Comparison of ENCODE assay signal across 8 cellular contexts in genomic region chr19:3968556-3969434, GRCh38. TPM values are rescaled to one million over a fixed set of nuclear protein-coding genes. Genes with fewer than 3 reads are reported as not detected.
DNase-seq lines count a peak whose midpoint lies in the region; ATAC-seq, FAIRE-seq and TF ChIP-seq lines count a peak whose summit lies in the region.

No MANE protein-coding gene starts in this region.

- peak; percentile 97 for DNase-seq in ACHN
- DNase-seq in H54 (ENCODE audit: insufficient read length, low spot score): peak; percentile 90
- DNase-seq in SK-N-SH: peak; percentile 57
- DNase-seq in esophagus muscularis mucosa (ENCODE audit: extremely low spot score): peak; percentile 96

- no peak for TF ChIP-seq POLR2A in H54 (IDR thresholded peaks at IDR 0.05; ENCODE audit: low read depth, low read length)
- no peak for TF ChIP-seq POLR2A in esophagus muscularis mucosa (IDR thresholded peaks at IDR 0.05; ENCODE audit: low read depth)

- H3K27me3 ChIP-seq in SK-N-SH (ENCODE audit: insufficient read depth) (no peaks in the 10 kb centered on the region), esophagus muscularis mucosa (no peaks in the 10 kb centered on the region), mucosa of stomach (ENCODE audit: control insufficient read depth, insufficient read depth, low read length) (no peaks in the 10 kb centered on the region)

- in situ Hi-C loops in ACHN (cut with HindIII; ENCODE audit: low pct_ligation_motif_present, low pct_unique_long_range_greater_than_20kb, low sequenced_read_pairs): no loop called here

- H3K4me3 ChIP-seq in SK-N-SH (ENCODE audit: low read depth in 2 of 2, low read length in 1 of 2): peak overlapping the region; percentile 75 to 80; a peak in 3 of 4 replicates
- H3K4me3 ChIP-seq in esophagus muscularis mucosa: peak overlapping the region; percentile 88 to 100 (median 98)
- peak overlapping the region; percentile 71 for H3K4me3 ChIP-seq in mucosa of stomach (ENCODE audit: low read length)

- H3K4me1 ChIP-seq in SK-N-SH (ENCODE audit: control insufficient read depth in 1 of 2, insufficient read depth in 2 of 2, low read depth in 1 of 2, low read length in 1 of 2) (peaks cover 16 to 22% of the 10 kb centered on the region in 2 experiments; a peak in 3 of 4 replicates), esophagus muscularis mucosa (peaks cover 52 to 69% (median 64%) of the 10 kb centered on the region in 4 donors), mucosa of stomach (ENCODE audit: control insufficient read depth, insufficient read depth, low read length) (peaks cover 43% of the 10 kb centered on the region)

- H3K9ac ChIP-seq in SK-N-SH (peak overlapping the region; percentile 93), mucosa of stomach (ENCODE audit: low read length) (peak overlapping the region; percentile 98)

- no peak for TF ChIP-seq RAD21 in SK-N-SH (IDR thresholded peaks at IDR 0.05; ENCODE audit: low read length)

- H3K36me3 ChIP-seq in SK-N-SH (replicated peaks in 1 of 2; ENCODE audit: control insufficient read depth in 1 of 2, insufficient read depth in 2 of 2, low read length in 1 of 2) (peaks cover 20 to 28% of the 10 kb centered on the region in 2 experiments), esophagus muscularis mucosa (peaks cover 16 to 50% (median 44%) of the 10 kb centered on the region in 4 donors), mucosa of stomach (ENCODE audit: control insufficient read depth, insufficient read depth, low read length) (no peaks in the 10 kb centered on the region)

- peak overlapping the region; percentile 97 for H3K4me2 ChIP-seq in SK-N-SH

- peaks cover 67% of the 10 kb centered on the region for H3K79me2 ChIP-seq in SK-N-SH (ENCODE audit: insufficient read depth)

- intact Hi-C loops in esophagus muscularis mucosa (cut with DNase I): no loop called here

- TF ChIP-seq CTCF in SK-N-SH (IDR thresholded peaks at IDR 0.05) (no peak), esophagus muscularis mucosa (IDR thresholded peaks at IDR 0.05) (no peak)

- TF ChIP-seq EP300 in SK-N-SH (IDR thresholded peaks at IDR 0.05; ENCODE audit: borderline replicate concordance in 1 of 2, low read depth in 1 of 2, low read length in 1 of 2) (0 out of 4 replicates have a peak, but pooled peaks of 1 of the 2 experiments have one; percentile 42), esophagus muscularis mucosa (IDR thresholded peaks at IDR 0.05) (peak; percentile 60)

- FAIRE-seq in H54 (lab: Jason Lieb, UNC): peak; percentile 80

- POLR2A ChIA-PET in SK-N-SH (lab: Yijun Ruan, JAX): interaction anchor here (0.6 kb wide), 1 partner anchor 14 kb away, joined by 3 read pairs; no protein-coding TSS in a partner anchor

- no peak for ATAC-seq in activated CD4-positive, CD25-positive, alpha-beta regulatory T cell treated with anti-CD3 and anti-CD28 coated beads, Interleukin-2, amount 50 U/mL, for 24 hours
- no peak for ATAC-seq in HG02970 (IDR thresholded peaks at IDR 0.05; ENCODE audit: low FRiP score, unreplicated experiment)
- no peak for ATAC-seq in HG03442 (IDR thresholded peaks at IDR 0.05; ENCODE audit: unreplicated experiment)

- peaks cover 37% of the 10 kb centered on the region for H3F3A ChIP-seq in SK-N-SH (replicated peaks; ENCODE audit: insufficient read depth)

- peaks cover 75% of the 10 kb centered on the region for H4K20me1 ChIP-seq in SK-N-SH (ENCODE audit: insufficient read depth)

- no peak overlapping the region for H2AFZ ChIP-seq in SK-N-SH (ENCODE audit: low read depth)

- H3K27ac ChIP-seq in SK-N-SH (ENCODE audit: low read depth in 2 of 2, low read length in 1 of 2) (peak overlapping the region; percentile 1 to 99; a peak in 2 of 4 replicates), esophagus muscularis mucosa (replicated peaks in 1 of 4) (peak overlapping the region; percentile 99 to 100 (median 100))

- H3K9me2 ChIP-seq in SK-N-SH: no peaks in the 10 kb centered on the region

- WGBS in SK-N-SH (ENCODE audit: low lambda C conversion rate): 30% methylated on average over 9 of the region's 9 CpGs
- 30% methylated on average over 9 of the region's 9 CpGs for WGBS in esophagus muscularis mucosa

- H3K9me3 ChIP-seq in SK-N-SH (no peaks in the 10 kb centered on the region), esophagus muscularis mucosa (no peaks in the 10 kb centered on the region), mucosa of stomach (ENCODE audit: control insufficient read depth, low read length) (no peaks in the 10 kb centered on the region)

- CTCF ChIA-PET in SK-N-SH (lab: Yijun Ruan, JAX): interaction anchor here (1.0 to 1.4 kb wide), 4 partner anchors 16 to 171 kb away, joined by 3 to 8 read pairs (median 3); no protein-coding TSS in a partner anchor

TF ChIP-seq in SK-N-SH, 30 proteins besides CTCF, POLR2A, EP300 and RAD21 (continues in another document):
- TF ChIP-seq USF2 (IDR thresholded peaks at IDR 0.05; ENCODE audit: borderline replicate concordance, low read depth, low read length): no peak
- TF ChIP-seq NRF1 (IDR thresholded peaks at IDR 0.05; ENCODE audit: low read depth, low read length): no peak
- no peak for TF ChIP-seq GABPA (IDR thresholded peaks at IDR 0.05; ENCODE audit: low read depth)
- no peak for TF ChIP-seq IRF3 (IDR thresholded peaks at IDR 0.05; ENCODE audit: low read depth, low read length)
- peak; percentile 30; the same call in 1 of the 2 replicates for TF ChIP-seq REST (IDR thresholded peaks at IDR 0.05; ENCODE audit: low read depth, low read length)
- peak; percentile 63; the same call in 1 of the 2 replicates for TF ChIP-seq TCF12 (IDR thresholded peaks at IDR 0.05)
- TF ChIP-seq RFX5 (IDR thresholded peaks at IDR 0.05; ENCODE audit: low read length): no peak
- no peak for TF ChIP-seq FOXM1 (IDR thresholded peaks at IDR 0.05; ENCODE audit: low read depth)

RNA-seq across cellular contexts. Expression of gene DAPK3, which starts 2.1 kb away (rescaled TPM):
- 118 and 142 TPM in 2 replicates for polyA plus RNA-seq in SK-N-SH (2012; rRNA removed)
- polyA plus RNA-seq in SK-N-SH (2012; cell fraction: cytosol; rRNA removed): 67.8 and 92.3 TPM in 2 replicates
- 184 and 238 TPM in 2 replicates for polyA plus RNA-seq in SK-N-SH (2012; cell fraction: nucleus; rRNA removed)
- total RNA-seq in esophagus muscularis mucosa: 100 to 1,000 TPM; 140 to 226 (median 212) TPM

RNA-seq across cellular contexts. Expression of gene EEF2, which starts 16.5 kb away (rescaled TPM):
- 1,295 and 1,553 TPM in 2 replicates for polyA plus RNA-seq in SK-N-SH (2012; rRNA removed)
- 756 and 1,170 TPM in 2 replicates for polyA plus RNA-seq in SK-N-SH (2012; cell fraction: cytosol; rRNA removed)
- polyA plus RNA-seq in SK-N-SH (2012; cell fraction: nucleus; rRNA removed): 816 and 855 TPM in 2 replicates
- 1,000 to 10,000 TPM; 2,280 to 3,286 (median 2,635) TPM for total RNA-seq in esophagus muscularis mucosa

RNA-seq across cellular contexts. Expression of gene NMRK2, which starts 35.9 kb away (rescaled TPM):
- polyA plus RNA-seq in SK-N-SH (2012; rRNA removed): not detected in 2 replicates
- not detected in 2 replicates for polyA plus RNA-seq in SK-N-SH (2012; cell fraction: cytosol; rRNA removed)
- not detected in 2 replicates for polyA plus RNA-seq in SK-N-SH (2012; cell fraction: nucleus; rRNA removed)
- total RNA-seq in esophagus muscularis mucosa: 1 to 10 TPM in 1 of 4 donors, under 1 TPM in 2, not detected in 1; 0.39 to 2.1 (median 0.69) TPM

RNA-seq across cellular contexts. Expression of gene PIAS4, which starts 38.7 kb away (rescaled TPM):
- polyA plus RNA-seq in SK-N-SH (2012; rRNA removed): 7.7 and 14.1 TPM in 2 replicates
- polyA plus RNA-seq in SK-N-SH (2012; cell fraction: cytosol; rRNA removed): 4.8 and 7.9 TPM in 2 replicates
- 17.7 and 23.8 TPM in 2 replicates for polyA plus RNA-seq in SK-N-SH (2012; cell fraction: nucleus; rRNA removed)
- 10 to 100 TPM; 16.6 to 34.1 (median 24.8) TPM for total RNA-seq in esophagus muscularis mucosa
